In genomic region chr1:6056549-6056948, GRCh38 we compare ENCODE assay signal across 2 cellular contexts.
TF ChIP-seq lines count a peak whose summit lies in the region.

No MANE protein-coding gene starts in this region.

TF ChIP-seq in GM23338, 12 proteins besides CTCF, POLR2A, EP300 and RAD21:
- TF ChIP-seq EZH2 (IDR thresholded peaks at IDR 0.05; ENCODE audit: low read depth, unreplicated experiment) (no peak), ZNF462 (CRISPR knock-in tag; IDR thresholded peaks at IDR 0.05) (no peak), NANOG (IDR thresholded peaks at IDR 0.05; ENCODE audit: borderline replicate concordance) (no peak), ZNF331 (CRISPR knock-in tag; IDR thresholded peaks at IDR 0.05; ENCODE audit: low read depth) (no peak), STAT1 (IDR thresholded peaks at IDR 0.05; ENCODE audit: unreplicated experiment) (no peak), ZNF114 (CRISPR knock-in tag; IDR thresholded peaks at IDR 0.05) (no peak), EZH2phosphoT487 (IDR thresholded peaks at IDR 0.05; ENCODE audit: unreplicated experiment) (no peak), POLR2AphosphoS5 (IDR thresholded peaks at IDR 0.05; ENCODE audit: low read depth) (no peak), JUNB (IDR thresholded peaks at IDR 0.05; ENCODE audit: unreplicated experiment) (no peak), CREB1 (CRISPR knock-in tag; IDR thresholded peaks at IDR 0.05; ENCODE audit: low read depth) (no peak)
- TF ChIP-seq, protein P1, sequence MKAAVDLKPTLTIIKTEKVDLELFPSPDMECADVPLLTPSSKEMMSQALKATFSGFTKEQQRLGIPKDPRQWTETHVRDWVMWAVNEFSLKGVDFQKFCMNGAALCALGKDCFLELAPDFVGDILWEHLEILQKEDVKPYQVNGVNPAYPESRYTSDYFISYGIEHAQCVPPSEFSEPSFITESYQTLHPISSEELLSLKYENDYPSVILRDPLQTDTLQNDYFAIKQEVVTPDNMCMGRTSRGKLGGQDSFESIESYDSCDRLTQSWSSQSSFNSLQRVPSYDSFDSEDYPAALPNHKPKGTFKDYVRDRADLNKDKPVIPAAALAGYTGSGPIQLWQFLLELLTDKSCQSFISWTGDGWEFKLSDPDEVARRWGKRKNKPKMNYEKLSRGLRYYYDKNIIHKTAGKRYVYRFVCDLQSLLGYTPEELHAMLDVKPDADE (IDR thresholded peaks at IDR 0.05): no peak
- TF ChIP-seq, protein P2, sequence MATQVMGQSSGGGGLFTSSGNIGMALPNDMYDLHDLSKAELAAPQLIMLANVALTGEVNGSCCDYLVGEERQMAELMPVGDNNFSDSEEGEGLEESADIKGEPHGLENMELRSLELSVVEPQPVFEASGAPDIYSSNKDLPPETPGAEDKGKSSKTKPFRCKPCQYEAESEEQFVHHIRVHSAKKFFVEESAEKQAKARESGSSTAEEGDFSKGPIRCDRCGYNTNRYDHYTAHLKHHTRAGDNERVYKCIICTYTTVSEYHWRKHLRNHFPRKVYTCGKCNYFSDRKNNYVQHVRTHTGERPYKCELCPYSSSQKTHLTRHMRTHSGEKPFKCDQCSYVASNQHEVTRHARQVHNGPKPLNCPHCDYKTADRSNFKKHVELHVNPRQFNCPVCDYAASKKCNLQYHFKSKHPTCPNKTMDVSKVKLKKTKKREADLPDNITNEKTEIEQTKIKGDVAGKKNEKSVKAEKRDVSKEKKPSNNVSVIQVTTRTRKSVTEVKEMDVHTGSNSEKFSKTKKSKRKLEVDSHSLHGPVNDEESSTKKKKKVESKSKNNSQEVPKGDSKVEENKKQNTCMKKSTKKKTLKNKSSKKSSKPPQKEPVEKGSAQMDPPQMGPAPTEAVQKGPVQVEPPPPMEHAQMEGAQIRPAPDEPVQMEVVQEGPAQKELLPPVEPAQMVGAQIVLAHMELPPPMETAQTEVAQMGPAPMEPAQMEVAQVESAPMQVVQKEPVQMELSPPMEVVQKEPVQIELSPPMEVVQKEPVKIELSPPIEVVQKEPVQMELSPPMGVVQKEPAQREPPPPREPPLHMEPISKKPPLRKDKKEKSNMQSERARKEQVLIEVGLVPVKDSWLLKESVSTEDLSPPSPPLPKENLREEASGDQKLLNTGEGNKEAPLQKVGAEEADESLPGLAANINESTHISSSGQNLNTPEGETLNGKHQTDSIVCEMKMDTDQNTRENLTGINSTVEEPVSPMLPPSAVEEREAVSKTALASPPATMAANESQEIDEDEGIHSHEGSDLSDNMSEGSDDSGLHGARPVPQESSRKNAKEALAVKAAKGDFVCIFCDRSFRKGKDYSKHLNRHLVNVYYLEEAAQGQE (IDR thresholded peaks at IDR 0.05; ENCODE audit: unreplicated experiment): no peak

TF ChIP-seq in H1, 55 proteins besides CTCF, POLR2A, EP300 and RAD21:
- TF ChIP-seq CHD2 (IDR thresholded peaks at IDR 0.05; ENCODE audit: low read length) (no peak), KDM4A (IDR thresholded peaks at IDR 0.05; ENCODE audit: low read depth, low read length, severe bottlenecking) (no peak), SP4 (IDR thresholded peaks at IDR 0.05; ENCODE audit: low read length) (no peak), KDM1A (IDR thresholded peaks at IDR 0.05; ENCODE audit: borderline replicate concordance, low read length) (no peak), ATF2 (IDR thresholded peaks at IDR 0.05; ENCODE audit: low read length) (no peak), SRF (IDR thresholded peaks at IDR 0.05; ENCODE audit: low read depth, low read length) (no peak), TCF12 (IDR thresholded peaks at IDR 0.05; ENCODE audit: low read depth, low read length) (no peak), BRCA1 (IDR thresholded peaks at IDR 0.05; ENCODE audit: low read depth, low read length) (no peak), EGR1 (IDR thresholded peaks at IDR 0.05; ENCODE audit: borderline replicate concordance, low read depth, low read length) (no peak)
- TF ChIP-seq, protein P3, sequence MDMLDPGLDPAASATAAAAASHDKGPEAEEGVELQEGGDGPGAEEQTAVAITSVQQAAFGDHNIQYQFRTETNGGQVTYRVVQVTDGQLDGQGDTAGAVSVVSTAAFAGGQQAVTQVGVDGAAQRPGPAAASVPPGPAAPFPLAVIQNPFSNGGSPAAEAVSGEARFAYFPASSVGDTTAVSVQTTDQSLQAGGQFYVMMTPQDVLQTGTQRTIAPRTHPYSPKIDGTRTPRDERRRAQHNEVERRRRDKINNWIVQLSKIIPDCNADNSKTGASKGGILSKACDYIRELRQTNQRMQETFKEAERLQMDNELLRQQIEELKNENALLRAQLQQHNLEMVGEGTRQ (IDR thresholded peaks at IDR 0.05; ENCODE audit: low read length): no peak
